Comparison of ENCODE assay signal across 30 cellular contexts in the genomic region with DNA sequence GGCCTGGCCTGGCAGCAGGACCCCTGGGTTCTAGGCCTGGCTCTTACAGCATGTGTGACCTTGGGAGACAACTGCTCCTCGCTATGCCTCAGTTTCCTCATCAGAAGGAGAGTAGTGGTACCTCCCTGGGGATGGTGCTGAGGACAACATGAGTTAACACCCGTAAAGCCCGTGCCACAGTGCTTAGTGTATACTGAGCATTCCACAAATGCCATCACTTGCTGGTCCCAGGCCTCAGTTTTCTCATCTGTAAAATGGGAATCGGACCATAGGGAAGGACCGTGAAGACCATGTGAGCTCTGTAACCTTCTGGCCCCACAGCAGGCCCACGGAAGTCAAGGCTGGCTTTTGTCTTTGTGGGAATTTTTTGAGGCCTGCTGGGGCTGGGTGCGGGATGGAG.
"Had no signal": no experiment of that assay in that cellular context is flagged by ENCODE, and none has a peak within 500 bp of the region (broad histone marks: within the 10 kb centered on the region; RNA-seq: fewer than 3 reads in every experiment).

No MANE protein-coding gene starts in this region.

- ATAC-seq: activated CD8-positive, alpha-beta T cell treated with anti-CD3 and anti-CD28 coated beads for 36 hours; activated naive CD8-positive, alpha-beta T cell treated with anti-CD3 and anti-CD28 coated beads, Interleukin-2, amount 50 U/mL, for 24 hours; activated T-cell treated with anti-CD3 and anti-CD28 coated beads, Interleukin-2, amount 50 U/mL, for 4 hours; activated T-cell treated with anti-CD3 and anti-CD28 coated beads, Interleukin-2, amount 50 U/mL, for 72 hours; activated T-helper 17 cell treated with anti-CD3 and anti-CD28 coated beads, Interleukin-2, amount 50 U/mL, for 72 hours; body of pancreas had no signal

- FAIRE-seq: astrocyte, TTC549 had no signal

- H3K4me3 ChIP-seq: body of pancreas, breast epithelium had no signal

- DNase-seq: activated B cell treated with CpG ODN at 0.5 μM for 24 hours; activated CD4-positive, alpha-beta memory T cell treated with anti-CD3 and anti-CD28 coated beads for 36 hours; activated CD4-positive, alpha-beta T cell treated with anti-CD3 and anti-CD28 coated beads for 4 hours; activated CD4-positive, alpha-beta T cell treated with anti-CD3 and anti-CD28 coated beads, Interleukin-2, amount 10 ng/mL, durations not matched to agents 24 days and 14 days; activated CD4-positive, alpha-beta T cell treated with anti-CD3 and anti-CD28 coated beads, Interleukin-2, amount 50 U/mL, for 1 hour; activated CD4-positive, alpha-beta T cell treated with anti-CD3 and anti-CD28 coated beads, Interleukin-2, amount 50 U/mL, for 4 hours; activated CD4-positive, CD25-positive, alpha-beta regulatory T cell treated with anti-CD3 and anti-CD28 coated beads, Interleukin-2, amount 50 U/mL, for 72 hours; activated CD8-positive, alpha-beta memory T cell treated with anti-CD3 and anti-CD28 coated beads, Interleukin-2, amount 50 U/mL, for 4 hours; activated CD8-positive, alpha-beta T cell treated with anti-CD3 and anti-CD28 coated beads for 36 hours; activated gamma-delta T cell; activated naive CD4-positive, alpha-beta T cell treated with anti-CD3 and anti-CD28 coated beads, Interleukin-2, amount 10 ng/mL, durations not matched to agents 7 days and 5 days; activated naive CD4-positive, alpha-beta T cell treated with Interleukin-2 at 50 U/mL for 16 hours; activated naive CD8-positive, alpha-beta T cell treated with anti-CD3 and anti-CD28 coated beads, Interleukin-2, amount 10 ng/mL, durations not matched to agents 7 days and 5 days; activated naive CD8-positive, alpha-beta T cell treated with anti-CD3 and anti-CD28 coated beads, Interleukin-2, amount 50 U/mL, for 24 hours; activated T-cell treated with anti-CD3 and anti-CD28 coated beads for 4 hours; activated T-cell treated with anti-CD3 and anti-CD28 coated beads, Interleukin-2, amount 50 U/mL, for 1 hour; activated T-cell treated with anti-CD3 and anti-CD28 coated beads, Interleukin-2, amount 50 U/mL, for 4 hours; activated T-cell treated with anti-CD3 and anti-CD28 coated beads, Interleukin-2, amount 50 U/mL, for 72 hours; aorta; body of pancreas; brain microvascular endothelial cell; caudate nucleus; cerebellar nuclear complex; T-helper 2 cell; T-helper 9 cell had no signal

- H3K36me3 ChIP-seq: brain microvascular endothelial cell, breast epithelium had no signal

- H3K4me1 ChIP-seq: body of pancreas, breast epithelium had no signal

- H3K9me3 ChIP-seq: body of pancreas, breast epithelium had no signal

- H3K27ac ChIP-seq: body of pancreas, brain microvascular endothelial cell, breast epithelium, VCaP had no signal

- H3K27me3 ChIP-seq: brain microvascular endothelial cell had no signal
